1 cellular context compared by ENCODE assay signal in genomic region chr6:43267619-43268347, GRCh38.
TF ChIP-seq lines count a peak whose summit lies in the region.

No MANE protein-coding gene starts in this region.

TF ChIP-seq in HepG2, 621 proteins besides CTCF, POLR2A, EP300 and RAD21 (continued from another document and continues in another):
- TF ChIP-seq TERF1 (CRISPR knock-in tag; IDR thresholded peaks at IDR 0.05) (no peak), MAFF (IDR thresholded peaks at IDR 0.05; ENCODE audit: low read depth, low read length) (peak; percentile 42; the same call in 1 of the 2 replicates), HDAC2 (CRISPR knock-in tag; IDR thresholded peaks at IDR 0.05) (peak; percentile 100), ZNF557 (CRISPR knock-in tag; IDR thresholded peaks at IDR 0.05) (peak; percentile 80; the same call in 1 of the 2 replicates), NR0B2 (CRISPR knock-in tag; IDR thresholded peaks at IDR 0.05) (peak; percentile 98), ATRX (CRISPR knock-in tag; IDR thresholded peaks at IDR 0.05; ENCODE audit: borderline replicate concordance) (no peak), SMAD9 (CRISPR knock-in tag; IDR thresholded peaks at IDR 0.05) (0 out of 2 replicates have a peak, but pooled peaks have one; percentile 52), NCOR1 (IDR thresholded peaks at IDR 0.05; ENCODE audit: borderline replicate concordance, low read length) (peak; percentile 99), RELA (CRISPR knock-in tag; IDR thresholded peaks at IDR 0.05) (peak; percentile 32; the same call in 1 of the 2 replicates), PAWR (CRISPR knock-in tag; IDR thresholded peaks at IDR 0.05; ENCODE audit: borderline replicate concordance) (no peak; the same call in 1 of the 2 replicates), STAT5B (CRISPR knock-in tag; IDR thresholded peaks at IDR 0.05) (peak; percentile 96), ZNF589 (CRISPR knock-in tag; conservative IDR thresholded peaks at IDR 0.05) (peak; percentile 99), YY1 (IDR thresholded peaks at IDR 0.05; ENCODE audit: insufficient read depth, insufficient replicate concordance, low read depth, low read length) (peak; percentile 79), CBFB (CRISPR knock-in tag; IDR thresholded peaks at IDR 0.05) (peak; percentile 96), KLF6 (CRISPR knock-in tag; IDR thresholded peaks at IDR 0.05) (peak; percentile 98), ZNF790 (CRISPR knock-in tag; IDR thresholded peaks at IDR 0.05; ENCODE audit: borderline replicate concordance) (peak; percentile 91; the same call in 1 of the 2 replicates), KDM5B (CRISPR knock-in tag; IDR thresholded peaks at IDR 0.05; ENCODE audit: borderline replicate concordance) (peak; percentile 95; the same call in 1 of the 2 replicates), HMG20B (CRISPR knock-in tag; conservative IDR thresholded peaks at IDR 0.05) (peak; percentile 98), ZNF503 (CRISPR knock-in tag; IDR thresholded peaks at IDR 0.05) (peak; percentile 99), ZFX (CRISPR knock-in tag; IDR thresholded peaks at IDR 0.05; ENCODE audit: low read depth) (peak; percentile 87), ZGPAT (CRISPR knock-in tag; IDR thresholded peaks at IDR 0.05) (peak; percentile 100), NR3C1 (CRISPR knock-in tag; IDR thresholded peaks at IDR 0.05) (no peak), ZNF343 (CRISPR knock-in tag; IDR thresholded peaks at IDR 0.05) (no peak), MAF1 (CRISPR knock-in tag; IDR thresholded peaks at IDR 0.05; ENCODE audit: borderline replicate concordance) (peak; percentile 70), ZNF781 (CRISPR knock-in tag; IDR thresholded peaks at IDR 0.05; ENCODE audit: borderline replicate concordance, not compliant biosample characterization) (peak; percentile 99), ADNP (CRISPR knock-in tag; IDR thresholded peaks at IDR 0.05) (no peak), ZNF136 (CRISPR knock-in tag; IDR thresholded peaks at IDR 0.05; ENCODE audit: low read depth) (peak; percentile 98; the same call in 1 of the 2 replicates), TRIM22 (IDR thresholded peaks at IDR 0.05) (no peak), ZBTB21 (CRISPR knock-in tag; IDR thresholded peaks at IDR 0.05) (peak; percentile 51; the same call in 1 of the 2 replicates), ZNF3 (CRISPR knock-in tag; IDR thresholded peaks at IDR 0.05) (peak; percentile 83), ZNF292 (CRISPR knock-in tag; IDR thresholded peaks at IDR 0.05; ENCODE audit: borderline replicate concordance, low read depth) (peak; percentile 100), ZSCAN22 (CRISPR knock-in tag; IDR thresholded peaks at IDR 0.05) (0 out of 2 replicates have a peak, but pooled peaks have one; percentile 65), RERE (CRISPR knock-in tag; IDR thresholded peaks at IDR 0.05; ENCODE audit: low read depth) (peak; percentile 100), ZBTB25 (CRISPR knock-in tag; IDR thresholded peaks at IDR 0.05) (peak; percentile 97), GMEB2 (CRISPR knock-in tag; IDR thresholded peaks at IDR 0.05; ENCODE audit: low read depth) (no peak), FOXM1 (CRISPR knock-in tag; IDR thresholded peaks at IDR 0.05) (0 out of 2 replicates have a peak, but pooled peaks have one; percentile 34), NFIB (CRISPR knock-in tag; IDR thresholded peaks at IDR 0.05; ENCODE audit: borderline replicate concordance) (0 out of 2 replicates have a peak, but pooled peaks have one; percentile 88), HOMEZ (CRISPR knock-in tag; IDR thresholded peaks at IDR 0.05; ENCODE audit: low read depth) (peak; percentile 97), ZNF616 (CRISPR knock-in tag; IDR thresholded peaks at IDR 0.05; ENCODE audit: low read depth) (peak; percentile 94), TOPORS (CRISPR knock-in tag; IDR thresholded peaks at IDR 0.05) (no peak; the same call in 1 of the 2 replicates), NFE2 (CRISPR knock-in tag; IDR thresholded peaks at IDR 0.05) (no peak), POGZ (CRISPR knock-in tag; IDR thresholded peaks at IDR 0.05) (peak; percentile 98), ZNF138 (CRISPR knock-in tag; IDR thresholded peaks at IDR 0.05; ENCODE audit: low read depth) (peak; percentile 96), ZFP62 (CRISPR knock-in tag; IDR thresholded peaks at IDR 0.05) (0 out of 2 replicates have a peak, but pooled peaks have one; percentile 63), ZNF569 (CRISPR knock-in tag; IDR thresholded peaks at IDR 0.05; ENCODE audit: borderline replicate concordance) (peak; percentile 97; the same call in 1 of the 2 replicates), ZC3H4 (CRISPR knock-in tag; IDR thresholded peaks at IDR 0.05; ENCODE audit: borderline replicate concordance) (no peak), SMARCC2 (IDR thresholded peaks at IDR 0.05) (0 out of 2 replicates have a peak, but pooled peaks have one; percentile 12)
